ENCODE assay signal across 8 cellular contexts in genomic region chr19:49150944-49151243, GRCh38. TPM values are rescaled to one million over a fixed set of nuclear protein-coding genes. Genes with fewer than 3 reads are reported as not detected.
DNase-seq lines count a peak whose midpoint lies in the region; ATAC-seq and TF ChIP-seq lines count a peak whose summit lies in the region.
"Had no signal": no experiment of that assay in that cellular context is flagged by ENCODE, and none has a peak within 500 bp of the region (broad histone marks: within the 10 kb centered on the region; RNA-seq: fewer than 3 reads in every experiment).

No MANE protein-coding gene starts in this region.

- peak overlapping the region; percentile 96 for H3K4me3 Mint-ChIP-seq in GM23338
- peak overlapping the region; percentile 85 for H3K4me3 Mint-ChIP-seq in neural crest cell

- TF ChIP-seq POLR2A in breast epithelium (IDR thresholded peaks at IDR 0.05), result no peak

- peaks cover 7% of the 10 kb centered on the region; the same call in 1 of the 2 replicates for H3K27me3 ChIP-seq in GM23338 (ENCODE audit: insufficient read depth)
- H3K27me3 ChIP-seq in breast epithelium, result no peaks in the 10 kb centered on the region

- H3K79me2 ChIP-seq in GM23338 (replicated peaks; ENCODE audit: insufficient read depth), result no peaks in the 10 kb centered on the region

- no peaks in the 10 kb centered on the region for H3K9me3 ChIP-seq in breast epithelium

- H3F3A ChIP-seq in GM23338 (replicated peaks; ENCODE audit: low read depth), result peaks cover 17% of the 10 kb centered on the region

- H3K9me2 ChIP-seq in GM23338 (ENCODE audit: insufficient read depth), result peaks cover 19% of the 10 kb centered on the region

- H3K4me1 Mint-ChIP-seq in GM23338 (peaks cover 45% of the 10 kb centered on the region), neural crest cell (peaks cover 42% of the 10 kb centered on the region)

- H3K4me2 ChIP-seq in GM23338, result peak overlapping the region; percentile 99

- no peak for DNase-seq in GM23338 (ENCODE audit: low spot score)
- no peak for DNase-seq in breast epithelium (ENCODE audit: low spot score in 2 of 2)
- no peak for DNase-seq in neural crest cell (ENCODE audit: low read depth, low spot score)
- no peak for DNase-seq in NCI-H1048 (lab: John Stamatoyannopoulos, UW)
- no peak for DNase-seq in activated naive CD4-positive, alpha-beta T cell treated with anti-CD3 and anti-CD28 coated beads, Interleukin-2, amount 50 U/mL, for 72 hours (ENCODE audit: low spot score in 2 of 2)

- no peak for TF ChIP-seq CTCF in GM23338 (conservative IDR thresholded peaks at IDR 0.05; ENCODE audit: low read depth in 2 of 2)
- TF ChIP-seq CTCF in breast epithelium (IDR thresholded peaks at IDR 0.05), result no peak
- no peak for TF ChIP-seq CTCF in neural crest cell (conservative IDR thresholded peaks at IDR 0.05)

- H3K27ac Mint-ChIP-seq in GM23338 (no peak overlapping the region), neural crest cell (ENCODE audit: unreplicated experiment) (no peak overlapping the region)
- H3K27ac Mint-ChIP-seq in activated naive CD4-positive, alpha-beta T cell treated with anti-CD3 and anti-CD28 coated beads, Interleukin-2, amount 50 U/mL, for 72 hours, result no peak overlapping the region

- H3K36me3 ChIP-seq in GM23338 (ENCODE audit: insufficient read depth) (no peaks in the 10 kb centered on the region), breast epithelium (no peaks in the 10 kb centered on the region)

- H2AFZ ChIP-seq in GM23338, result no peak overlapping the region

- peak overlapping the region; percentile 96 for H3K4me3 ChIP-seq in GM23338
- peak overlapping the region; percentile 68 to 81 (median 69) for H3K4me3 ChIP-seq in breast epithelium

- ATAC-seq in GM23338, result no peak
- no peak for ATAC-seq in GM19328 (IDR thresholded peaks at IDR 0.05; ENCODE audit: unreplicated experiment)
- no peak for ATAC-seq in activated naive CD4-positive, alpha-beta T cell treated with anti-CD3 and anti-CD28 coated beads, Interleukin-2, amount 50 U/mL, for 72 hours

- 0 out of 2 replicates have a peak overlapping the region, but pooled peaks have one; percentile 90 for H3K27ac ChIP-seq in GM23338 (ENCODE audit: low read depth)
- H3K27ac ChIP-seq in breast epithelium, result peak overlapping the region; percentile 60 to 91

- peaks cover 27% of the 10 kb centered on the region for H3K4me1 ChIP-seq in GM23338 (ENCODE audit: insufficient read depth)
- H3K4me1 ChIP-seq in breast epithelium, result peaks cover 7 to 11% of the 10 kb centered on the region in 2 donors

- peaks cover 28% of the 10 kb centered on the region for H3K27me3 Mint-ChIP-seq in GM23338 (ENCODE audit: insufficient read depth, low read depth, poor library complexity)
- H3K27me3 Mint-ChIP-seq in neural crest cell (ENCODE audit: low read depth), result peaks cover 26% of the 10 kb centered on the region

- no peaks in the 10 kb centered on the region for H4K20me1 ChIP-seq in GM23338 (replicated peaks; ENCODE audit: insufficient read depth)

- peaks cover 8% of the 10 kb centered on the region; the same call in 2 of the 3 replicates for H3K36me3 Mint-ChIP-seq in GM23338 (ENCODE audit: low read depth)
- H3K36me3 Mint-ChIP-seq in neural crest cell (ENCODE audit: low read depth), result no peaks in the 10 kb centered on the region
- peaks cover 11 to 16% of the 10 kb centered on the region in 2 donors for H3K36me3 Mint-ChIP-seq in activated naive CD4-positive, alpha-beta T cell treated with anti-CD3 and anti-CD28 coated beads, Interleukin-2, amount 50 U/mL, for 72 hours

- H3K9me3 Mint-ChIP-seq in GM23338 (peaks cover 12% of the 10 kb centered on the region), neural crest cell (peaks cover 9% of the 10 kb centered on the region)
- peaks cover 0 to 21% of the 10 kb centered on the region in 2 donors for H3K9me3 Mint-ChIP-seq in activated naive CD4-positive, alpha-beta T cell treated with anti-CD3 and anti-CD28 coated beads, Interleukin-2, amount 50 U/mL, for 72 hours

- intact Hi-C loops in breast epithelium (cut with DNase I; ENCODE audit: low total_unique reads), result no loop called here

TF ChIP-seq in GM23338, 12 proteins besides CTCF, POLR2A, EP300 and RAD21 (continues in another document):
- TF ChIP-seq EZH2 (IDR thresholded peaks at IDR 0.05; ENCODE audit: low read depth, unreplicated experiment) (no peak), NANOG (IDR thresholded peaks at IDR 0.05; ENCODE audit: borderline replicate concordance) (no peak), ZNF331 (CRISPR knock-in tag; IDR thresholded peaks at IDR 0.05; ENCODE audit: low read depth) (no peak), REST (IDR thresholded peaks at IDR 0.05; ENCODE audit: unreplicated experiment) (no peak), ETS1 (IDR thresholded peaks at IDR 0.05) (no peak)

RNA-seq across cellular contexts. Expression of gene HRC, which starts 4.3 kb away (rescaled TPM):
- 1.4 and 1.9 TPM in 2 replicates for total RNA-seq in GM23338 (2014; rRNA removed; shearing (Covaris generic))
- 2.0 and 2.5 TPM in 2 replicates for polyA plus RNA-seq in GM23338 (2016; fragmentation: Nextera tagmentation; extraction: Ambion mirVana)
- total RNA-seq in breast epithelium, result 1 to 10 TPM in 2 of 3 donors, under 1 TPM in 1; 0.88 to 2.7 (median 1.3) TPM
- 0.84 and 1.6 TPM in 2 replicates for total RNA-seq in neural crest cell
- not detected for total RNA-seq in activated naive CD4-positive, alpha-beta T cell treated with anti-CD3 and anti-CD28 coated beads, Interleukin-2, amount 50 U/mL, for 72 hours
- total RNA-seq: pulmonary artery endothelial cell; T-helper 2 cell treated with Interferon-gamma antibody and Interleukin-4, amounts not matched to agents 100 ng/mL and 5 ng/mL, for 36 hours had no signal

RNA-seq across cellular contexts. Expression of gene TRPM4, which starts 6.7 kb away (rescaled TPM):
- total RNA-seq in GM23338 (2014; rRNA removed; shearing (Covaris generic)), result 11.6 and 16.5 TPM in 2 replicates
- polyA plus RNA-seq in GM23338 (2016; fragmentation: Nextera tagmentation; extraction: Ambion mirVana), result 25.7 and 30.4 TPM in 2 replicates
- total RNA-seq in breast epithelium, result 10 to 100 TPM; 13.1 to 34.0 (median 24.3) TPM
- total RNA-seq in neural crest cell, result 8.1 and 9.6 TPM in 2 replicates
- total RNA-seq in activated naive CD4-positive, alpha-beta T cell treated with anti-CD3 and anti-CD28 coated beads, Interleukin-2, amount 50 U/mL, for 72 hours, result under 1 TPM; 0.23 to 0.58 TPM

RNA-seq across cellular contexts. Expression of gene PPFIA3, which starts 31.6 kb away (rescaled TPM):
- 22.6 and 29.7 TPM in 2 replicates for total RNA-seq in GM23338 (2014; rRNA removed; shearing (Covaris generic))
- polyA plus RNA-seq in GM23338 (2016; fragmentation: Nextera tagmentation; extraction: Ambion mirVana), result 21.3 and 25.4 TPM in 2 replicates
- 1 to 10 TPM; 3.4 to 6.2 (median 3.4) TPM for total RNA-seq in breast epithelium
- total RNA-seq in neural crest cell, result 21.7 and 22.7 TPM in 2 replicates
- 10 to 100 TPM; 10.3 to 11.3 TPM for total RNA-seq in activated naive CD4-positive, alpha-beta T cell treated with anti-CD3 and anti-CD28 coated beads, Interleukin-2, amount 50 U/mL, for 72 hours

RNA-seq across cellular contexts. Expression of gene C19orf73, which starts 32.0 kb away (rescaled TPM):
- total RNA-seq in GM23338 (2014; rRNA removed; shearing (Covaris generic)), result 2.6 and 8.1 TPM in 2 replicates
- 8.0 and 9.1 TPM in 2 replicates for polyA plus RNA-seq in GM23338 (2016; fragmentation: Nextera tagmentation; extraction: Ambion mirVana)
- total RNA-seq in breast epithelium (1 to 10 TPM; 3.8 to 5.7 (median 4.6) TPM), neural crest cell (1.0 and 1.3 TPM in 2 replicates)
- 1 to 10 TPM; 1.1 TPM for total RNA-seq in activated naive CD4-positive, alpha-beta T cell treated with anti-CD3 and anti-CD28 coated beads, Interleukin-2, amount 50 U/mL, for 72 hours

RNA-seq across cellular contexts. Expression of gene LIN7B, which starts 36.7 kb away (rescaled TPM):
- total RNA-seq in GM23338 (2014; rRNA removed; shearing (Covaris generic)), result 1.2 and 7.8 TPM in 2 replicates
- 8.6 and 10.5 TPM in 2 replicates for polyA plus RNA-seq in GM23338 (2016; fragmentation: Nextera tagmentation; extraction: Ambion mirVana)
- total RNA-seq in breast epithelium, result 10 to 100 TPM in 2 of 3 donors, 1 to 10 TPM in 1; 8.5 to 17.6 (median 11.8) TPM
- 5.4 and 7.5 TPM in 2 replicates for total RNA-seq in neural crest cell
- 10 to 100 TPM in 1 of 2 donors, 1 to 10 TPM in 1; 1.9 to 12.4 TPM for total RNA-seq in activated naive CD4-positive, alpha-beta T cell treated with anti-CD3 and anti-CD28 coated beads, Interleukin-2, amount 50 U/mL, for 72 hours
